ENCODE assay signal across 8 cellular contexts in genomic region chr2:156399950-156400703, GRCh38. TPM values are rescaled to one million over a fixed set of nuclear protein-coding genes. Genes with fewer than 3 reads are reported as not detected.
A peak's percentile ranks its signal among the peaks of the same experiment; 100 is the strongest.
DNase-seq lines count a peak whose midpoint lies in the region; ATAC-seq and TF ChIP-seq lines count a peak whose summit lies in the region.

No MANE protein-coding gene starts in this region.

- CTCF ChIA-PET in HEK293T (lab: Yijun Ruan, JAX), result no interaction called here

- intact Hi-C loops in dendritic cell treated with granulocyte-macrophage colony-stimulating factor and Interleukin-4, amounts not matched to agents 40 ng/mL and 50 ng/mL, for 4 days (cut with micrococcal nuclease), result loop anchor here (2.0 kb wide), 3 partner anchors 37 to 65 kb away; partner anchors contain the start of gene GPD2

- H3K36me3 Mint-ChIP-seq in T-helper 1 cell treated with Interleukin-12 subunit alpha and Interleukin-12 subunit beta and Interleukin-4 antibody, amounts not matched to agents 30 μg/mL and 1 μg/mL, for 36 hours (ENCODE audit: low read depth), result peaks cover 4% of the 10 kb centered on the region
- H3K36me3 Mint-ChIP-seq in dendritic cell treated with granulocyte-macrophage colony-stimulating factor and Interleukin-4, amounts not matched to agents 40 ng/mL and 50 ng/mL, for 4 days (ENCODE audit: low read depth), result peaks cover 8% of the 10 kb centered on the region

- peak overlapping the region; percentile 87 for H3K4me3 Mint-ChIP-seq in T-helper 1 cell treated with Interleukin-12 subunit alpha and Interleukin-12 subunit beta and Interleukin-4 antibody, amounts not matched to agents 30 μg/mL and 1 μg/mL, for 36 hours
- peak overlapping the region; percentile 91 for H3K4me3 Mint-ChIP-seq in dendritic cell treated with granulocyte-macrophage colony-stimulating factor and Interleukin-4, amounts not matched to agents 40 ng/mL and 50 ng/mL, for 4 days

- DNase-seq in A172 (ENCODE audit: low spot score) (peak; percentile 80), GM03348 (ENCODE audit: low spot score) (peak; percentile 92), HEK293T (ENCODE audit: extremely low spot score) (peak; percentile 71), M059J (ENCODE audit: low read depth) (peak; percentile 81), left lobe of liver (ENCODE audit: low spot score) (peak; percentile 91)
- DNase-seq in stimulated activated CD4-positive, alpha-beta T cell treated with anti-CD3 and anti-CD28 coated beads, Interleukin-4, amount 100 ng/mL, for 24 hours, result peak; percentile 26

- POLR2A ChIA-PET in HEK293T (lab: Yijun Ruan, JAX), result interaction anchor here (1.1 to 2.3 kb wide), 4 partner anchors 9 to 66 kb away, joined by 3 to 12 read pairs (median 8); no protein-coding TSS in a partner anchor

- peaks cover 5% of the 10 kb centered on the region for H3K27me3 Mint-ChIP-seq in T-helper 1 cell treated with Interleukin-12 subunit alpha and Interleukin-12 subunit beta and Interleukin-4 antibody, amounts not matched to agents 30 μg/mL and 1 μg/mL, for 36 hours (ENCODE audit: low read depth)
- no peaks in the 10 kb centered on the region for H3K27me3 Mint-ChIP-seq in dendritic cell treated with granulocyte-macrophage colony-stimulating factor and Interleukin-4, amounts not matched to agents 40 ng/mL and 50 ng/mL, for 4 days

- peaks cover 31% of the 10 kb centered on the region for H3K4me1 Mint-ChIP-seq in T-helper 1 cell treated with Interleukin-12 subunit alpha and Interleukin-12 subunit beta and Interleukin-4 antibody, amounts not matched to agents 30 μg/mL and 1 μg/mL, for 36 hours (ENCODE audit: low read depth)
- peaks cover 63% of the 10 kb centered on the region for H3K4me1 Mint-ChIP-seq in dendritic cell treated with granulocyte-macrophage colony-stimulating factor and Interleukin-4, amounts not matched to agents 40 ng/mL and 50 ng/mL, for 4 days (ENCODE audit: low read depth)

- ATAC-seq in left lobe of liver, result peak; percentile 82

- H3K27ac Mint-ChIP-seq in T-helper 1 cell treated with Interleukin-12 subunit alpha and Interleukin-12 subunit beta and Interleukin-4 antibody, amounts not matched to agents 30 μg/mL and 1 μg/mL, for 36 hours, result peak overlapping the region; percentile 94
- H3K27ac Mint-ChIP-seq in dendritic cell treated with granulocyte-macrophage colony-stimulating factor and Interleukin-4, amounts not matched to agents 40 ng/mL and 50 ng/mL, for 4 days, result peak overlapping the region; percentile 90

- no peaks in the 10 kb centered on the region for H3K9me3 Mint-ChIP-seq in T-helper 1 cell treated with Interleukin-12 subunit alpha and Interleukin-12 subunit beta and Interleukin-4 antibody, amounts not matched to agents 30 μg/mL and 1 μg/mL, for 36 hours
- no peaks in the 10 kb centered on the region for H3K9me3 Mint-ChIP-seq in dendritic cell treated with granulocyte-macrophage colony-stimulating factor and Interleukin-4, amounts not matched to agents 40 ng/mL and 50 ng/mL, for 4 days

TF ChIP-seq in HEK293T, 16 proteins besides CTCF, POLR2A, EP300 and RAD21:
- TF ChIP-seq SP1 (IDR thresholded peaks at IDR 0.05) (no peak), ELF4 (IDR thresholded peaks at IDR 0.05) (no peak), FOXM1 (IDR thresholded peaks at IDR 0.05; ENCODE audit: borderline replicate concordance) (no peak), ZNF384 (IDR thresholded peaks at IDR 0.05) (no peak), NFRKB (IDR thresholded peaks at IDR 0.05) (no peak), CTBP1 (IDR thresholded peaks at IDR 0.05; ENCODE audit: borderline replicate concordance) (no peak), L3MBTL2 (conservative IDR thresholded peaks at IDR 0.05) (peak; percentile 88), PKNOX1 (IDR thresholded peaks at IDR 0.05) (peak; percentile 41; the same call in 1 of the 2 replicates), SUZ12 (IDR thresholded peaks at IDR 0.05) (no peak), FOXK2 (IDR thresholded peaks at IDR 0.05) (no peak), FOXA1 (IDR thresholded peaks at IDR 0.05) (no peak)
TF ChIP-seq in HEK293T: peak in this region for 2.

RNA-seq across cellular contexts. Expression of gene GPD2, which starts 36.1 kb away (rescaled TPM):
- 93.5 and 114 TPM in 2 replicates for total RNA-seq in A172 (2014; rRNA removed; shearing (Covaris generic))
- total RNA-seq in M059J (2014; rRNA removed; shearing (Covaris generic)), result 45.8 and 82.4 TPM in 2 replicates
- 3.2 TPM for total RNA-seq in left lobe of liver

Comparison
In these comparisons a context has a peak if more than half of its experiments do, and no peak if none do; other contexts are left out.
1. Peak in every context shown above with its lines: DNase-seq and ATAC-seq.
2. DNase-seq: peak in every context shown above with its lines; median percentile 92 in GM03348; 91 in left lobe of liver; 81 in M059J; 80 in A172; 71 in HEK293T; 26 in stimulated activated CD4-positive, alpha-beta T cell treated with anti-CD3 and anti-CD28 coated beads, Interleukin-4, amount 100 ng/mL, for 24 hours.
3. RNA of gene GPD2, which starts 36.1 kb away (total RNA-seq): 93.5 to 114 TPM in A172 and 45.8 to 82.4 TPM in M059J; 3.2 TPM in left lobe of liver (single experiment); every median in the first group is over 10 times any median in the second.